In the genomic region with DNA sequence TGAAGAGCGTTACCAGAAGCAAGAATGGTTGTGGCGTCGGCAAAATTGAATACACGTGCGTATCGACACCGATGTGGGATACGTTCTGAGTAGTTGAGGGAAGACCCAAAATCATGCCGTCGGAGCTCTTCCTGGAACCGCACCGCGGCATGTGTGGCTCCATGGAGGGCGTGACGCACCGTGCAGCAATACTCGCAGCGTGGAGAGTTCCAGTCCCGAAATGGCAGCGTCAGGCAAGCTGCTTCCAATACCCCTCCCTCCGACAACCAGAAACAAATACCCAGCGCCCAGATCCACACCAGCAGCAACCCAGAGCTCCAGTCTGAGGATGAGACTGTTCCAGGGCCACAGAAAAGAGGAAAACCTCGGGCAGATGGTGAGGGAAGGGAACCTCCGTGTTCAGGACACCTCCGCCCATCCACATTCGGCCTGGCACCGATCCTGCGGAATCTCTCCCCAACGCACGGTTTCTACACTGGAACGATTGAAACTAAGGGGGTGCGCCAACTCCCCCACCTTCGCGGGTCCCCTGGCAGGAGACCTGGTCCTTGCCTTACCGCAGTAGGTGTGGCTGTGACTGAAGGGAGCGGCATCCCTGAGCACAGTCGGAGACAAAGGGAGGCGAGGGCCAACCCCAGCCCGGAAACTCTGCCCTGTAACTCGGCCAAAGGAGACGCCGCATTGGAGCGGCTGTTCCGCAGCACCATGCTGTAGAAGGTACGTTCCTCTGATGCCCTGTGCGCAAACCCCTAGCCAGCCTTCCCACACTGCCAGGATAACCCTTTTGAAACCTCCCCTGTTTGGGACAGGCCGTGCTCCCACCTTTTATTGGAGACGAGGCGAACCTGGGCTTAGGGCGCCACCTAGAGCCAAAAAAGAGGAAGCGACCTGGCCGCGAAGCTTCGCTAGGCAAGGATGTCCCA, we compare ENCODE assay signal across 8 cellular contexts. TPM values are rescaled to one million over a fixed set of nuclear protein-coding genes. Genes with fewer than 3 reads are reported as not detected.
DNase-seq lines count a peak whose midpoint lies in the region; ATAC-seq lines count a peak whose summit lies in the region.

No MANE protein-coding gene starts in this region.

- H3K4me1 Mint-ChIP-seq in activated CD4-positive, alpha-beta T cell treated with anti-CD3 and anti-CD28 coated beads, Interleukin-2, amount 10 ng/mL, durations not matched to agents 7 days and 5 days, result peaks cover 10% of the 10 kb centered on the region
- H3K4me1 Mint-ChIP-seq in stimulated activated memory B cell treated with anti-CD40 and anti-IgM and Interleukin-4, amounts not matched to agents 10 μg/mL and 1 μg/mL and 100 μg/mL, for 72 hours, result peaks cover 10% of the 10 kb centered on the region

- H3K36me3 Mint-ChIP-seq in activated CD4-positive, alpha-beta T cell treated with anti-CD3 and anti-CD28 coated beads, Interleukin-2, amount 10 ng/mL, durations not matched to agents 7 days and 5 days (ENCODE audit: low read depth), result no peaks in the 10 kb centered on the region
- H3K36me3 Mint-ChIP-seq in stimulated activated memory B cell treated with anti-CD40 and anti-IgM and Interleukin-4, amounts not matched to agents 10 μg/mL and 1 μg/mL and 100 μg/mL, for 72 hours, result no peaks in the 10 kb centered on the region

- POLR2A ChIA-PET in activated CD4-positive, alpha-beta T cell treated with anti-CD3 and anti-CD28 coated beads, Interleukin-2, amount 10 ng/mL, durations not matched to agents 7 days and 5 days (lab: Charles Lee), result no interaction called here

- CTCF ChIA-PET in activated CD4-positive, alpha-beta T cell treated with anti-CD3 and anti-CD28 coated beads, Interleukin-2, amount 10 ng/mL, durations not matched to agents 7 days and 5 days (lab: Charles Lee), result interaction anchor here (0.6 to 2.2 kb wide), 7 partner anchors 15 to 507 kb away, joined by 3 to 7 read pairs (median 4); no protein-coding TSS in a partner anchor

- H3K9me3 Mint-ChIP-seq in activated CD4-positive, alpha-beta T cell treated with anti-CD3 and anti-CD28 coated beads, Interleukin-2, amount 10 ng/mL, durations not matched to agents 7 days and 5 days, result no peaks in the 10 kb centered on the region
- H3K9me3 Mint-ChIP-seq in stimulated activated memory B cell treated with anti-CD40 and anti-IgM and Interleukin-4, amounts not matched to agents 10 μg/mL and 1 μg/mL and 100 μg/mL, for 72 hours, result no peaks in the 10 kb centered on the region

- ATAC-seq in stimulated activated memory B cell treated with anti-CD40 and anti-IgM and Interleukin-4, amounts not matched to agents 10 μg/mL and 1 μg/mL and 100 μg/mL, for 72 hours, result no peak
- no peak for ATAC-seq in GM19397 (IDR thresholded peaks at IDR 0.05; ENCODE audit: unreplicated experiment)

- H3K4me3 Mint-ChIP-seq in activated CD4-positive, alpha-beta T cell treated with anti-CD3 and anti-CD28 coated beads, Interleukin-2, amount 10 ng/mL, durations not matched to agents 7 days and 5 days, result peak overlapping the region; percentile 48
- peak overlapping the region; percentile 71 for H3K4me3 Mint-ChIP-seq in stimulated activated memory B cell treated with anti-CD40 and anti-IgM and Interleukin-4, amounts not matched to agents 10 μg/mL and 1 μg/mL and 100 μg/mL, for 72 hours

- H3K27me3 Mint-ChIP-seq in activated CD4-positive, alpha-beta T cell treated with anti-CD3 and anti-CD28 coated beads, Interleukin-2, amount 10 ng/mL, durations not matched to agents 7 days and 5 days, result peaks cover 30% of the 10 kb centered on the region
- H3K27me3 Mint-ChIP-seq in stimulated activated memory B cell treated with anti-CD40 and anti-IgM and Interleukin-4, amounts not matched to agents 10 μg/mL and 1 μg/mL and 100 μg/mL, for 72 hours, result peaks cover 33% of the 10 kb centered on the region

- DNase-seq in NCI-H2081 (lab: John Stamatoyannopoulos, UW), result peak; percentile 30 to 63
- no peak for DNase-seq in NCI-H2081 treated with DMSO at 0.1 percent for 48 hours (lab: John Stamatoyannopoulos, UW)
- peak; percentile 3 for DNase-seq in KG1 (lab: John Stamatoyannopoulos, UW)
- peak; percentile 46 for DNase-seq in activated CD4-positive, alpha-beta T cell treated with anti-CD3 and anti-CD28 coated beads, Interleukin-2, amount 10 ng/mL, durations not matched to agents 7 days and 5 days
- DNase-seq in effector CD4-positive, alpha-beta T cell, result peak; percentile 9
- peak; percentile 66 to 74 for DNase-seq in lung microvascular endothelial cell (ENCODE audit: low read depth in 2 of 2)

- no peak overlapping the region for H3K27ac Mint-ChIP-seq in activated CD4-positive, alpha-beta T cell treated with anti-CD3 and anti-CD28 coated beads, Interleukin-2, amount 10 ng/mL, durations not matched to agents 7 days and 5 days
- peak overlapping the region; percentile 11 for H3K27ac Mint-ChIP-seq in stimulated activated memory B cell treated with anti-CD40 and anti-IgM and Interleukin-4, amounts not matched to agents 10 μg/mL and 1 μg/mL and 100 μg/mL, for 72 hours

RNA-seq across cellular contexts. Expression of a gene that starts 28.3 kb away (rescaled TPM):
- total RNA-seq in activated CD4-positive, alpha-beta T cell treated with anti-CD3 and anti-CD28 coated beads, Interleukin-2, amount 10 ng/mL, durations not matched to agents 7 days and 5 days, result not detected
- not detected in 2 replicates for total RNA-seq in lung microvascular endothelial cell
